ENCODE assay signal across 8 cellular contexts in the genomic region with DNA sequence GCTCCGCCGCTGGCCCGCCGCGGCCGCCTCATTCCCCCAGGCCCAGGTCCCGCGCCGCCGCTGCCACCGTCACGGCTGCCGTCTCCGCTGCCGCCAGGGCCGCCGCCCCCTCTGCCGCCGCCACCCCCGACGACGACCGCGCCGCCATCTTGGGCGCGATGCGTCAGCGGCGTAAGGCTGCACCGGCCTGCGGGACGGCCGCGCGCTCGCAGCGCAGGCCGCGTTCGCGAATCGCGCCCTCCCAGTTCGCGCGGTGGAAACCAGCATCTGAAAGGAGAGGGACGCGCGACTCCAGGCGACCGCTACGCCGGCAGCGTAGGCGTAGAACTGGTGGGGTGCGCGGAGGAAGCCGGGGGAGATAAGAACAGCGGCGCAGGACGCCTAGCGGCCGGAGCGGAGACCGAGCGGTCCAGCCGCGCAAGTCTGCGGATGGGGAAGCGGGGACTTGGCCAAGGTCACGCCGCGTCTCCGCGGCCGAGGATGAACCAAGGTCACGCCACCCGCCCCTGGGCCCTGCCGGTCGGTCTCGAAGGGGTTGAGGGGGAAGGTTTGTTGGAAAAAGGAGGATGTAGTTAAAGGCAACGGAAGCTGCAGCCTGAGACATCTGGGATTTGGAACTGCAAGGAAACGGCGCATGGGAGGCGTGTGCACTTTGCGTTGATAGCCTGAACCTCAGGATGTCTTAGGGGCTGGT. TPM values are rescaled to one million over a fixed set of nuclear protein-coding genes. Genes with fewer than 3 reads are reported as not detected.
DNase-seq lines count a peak whose midpoint lies in the region; ATAC-seq lines count a peak whose summit lies in the region.

A gene (minus strand): TSS at position 173 of the 694 bp plus-strand sequence. CDS start 307 bp downstream, outside the sequence.

- peaks cover 5% of the 10 kb centered on the region for H3K79me1 ChIP-seq in mesendoderm (ENCODE audit: low read length)

- H2BK15ac ChIP-seq in mesendoderm (replicated peaks; ENCODE audit: low read depth) = no peak within 1 kb of the TSS

- H4K8ac ChIP-seq in mesendoderm (ENCODE audit: low read depth, low read length) = no peak within 1 kb of the TSS

- no CpG with 5 or more reads among the region's 87 CpGs for WGBS in mesendoderm (ENCODE audit: extremely low coverage, insufficient coverage, low lambda C conversion rate)

- no peak within 1 kb of the TSS for H4K5ac ChIP-seq in mesendoderm (ENCODE audit: low read length)

- H2AK5ac ChIP-seq in mesendoderm (ENCODE audit: low read length) = no peak within 1 kb of the TSS

- H3K36me3 ChIP-seq in endocrine pancreas (ENCODE audit: control insufficient read depth, insufficient read depth, low read length) (no peaks in the 10 kb centered on the region), mesendoderm (ENCODE audit: control insufficient read depth, insufficient read depth, low read length) (no peaks in the 10 kb centered on the region)

- peak within 1 kb of the TSS; percentile 99 for H3K56ac ChIP-seq in mesendoderm (ENCODE audit: low read length)

- H2BK120ac ChIP-seq in mesendoderm (ENCODE audit: low read depth, low read length) = peak within 1 kb of the TSS; percentile 6

- DNase-seq in COR-L47 (lab: John Stamatoyannopoulos, UW) (peak; percentile 90), HT1080 (ENCODE audit: low read depth) (peak; percentile 91), NOMO-1 (lab: John Stamatoyannopoulos, UW; ENCODE audit: unreplicated experiment in 2 of 2) (peak; percentile 92 to 95), mesendoderm (peak; percentile 95)
- peak; percentile 88 to 91 for DNase-seq in activated CD8-positive, alpha-beta memory T cell treated with anti-CD3 and anti-CD28 coated beads for 4 hours (ENCODE audit: low read depth in 2 of 2)
- DNase-seq in stimulated activated CD8-positive, alpha-beta memory T cell treated with anti-CD3 and anti-CD28 coated beads, Interleukin-15, amount 100 ng/mL, for 1 hour (ENCODE audit: low read depth) = peak; percentile 85

- no peaks in the 10 kb centered on the region for H3K9me3 ChIP-seq in endocrine pancreas (ENCODE audit: control insufficient read depth, low read length)

- peak; percentile 69 for ATAC-seq in GM21360 (IDR thresholded peaks at IDR 0.05; ENCODE audit: unreplicated experiment)

- H3K9ac ChIP-seq in endocrine pancreas (ENCODE audit: control insufficient read depth, insufficient read depth, low read length) (peak within 1 kb of the TSS; percentile 84), mesendoderm (ENCODE audit: low read length) (peak within 1 kb of the TSS; percentile 94)

- peak within 1 kb of the TSS; percentile 82 for H3K4ac ChIP-seq in mesendoderm (ENCODE audit: low read depth, low read length)

- H3K4me3 ChIP-seq in endocrine pancreas (ENCODE audit: control insufficient read depth, insufficient read depth, low read length) (peak within 1 kb of the TSS; percentile 94), mesendoderm (ENCODE audit: low read length) (peak within 1 kb of the TSS; percentile 93)

- peak within 1 kb of the TSS; percentile 94 for H3K27ac ChIP-seq in mesendoderm (ENCODE audit: low read depth, low read length)

- H3K4me1 ChIP-seq in endocrine pancreas (ENCODE audit: control insufficient read depth, insufficient read depth, low read length) (no peaks in the 10 kb centered on the region), mesendoderm (ENCODE audit: control insufficient read depth, low read depth, low read length) (no peaks in the 10 kb centered on the region)

- peak within 1 kb of the TSS; percentile 92 for H2BK5ac ChIP-seq in mesendoderm (ENCODE audit: low read length)

- H3K79me2 ChIP-seq in mesendoderm (ENCODE audit: control insufficient read depth, insufficient read depth, low read length) = peaks cover 35% of the 10 kb centered on the region

- peak within 1 kb of the TSS; percentile 65 for H3K18ac ChIP-seq in mesendoderm (ENCODE audit: low read length)

- peak within 1 kb of the TSS; percentile 97 for H3K4me2 ChIP-seq in mesendoderm (ENCODE audit: low read length)

- H3K27me3 ChIP-seq in endocrine pancreas (ENCODE audit: control insufficient read depth, insufficient read depth, low read length) (no peaks in the 10 kb centered on the region), mesendoderm (ENCODE audit: insufficient read depth, low read length, poor library complexity) (no peaks in the 10 kb centered on the region)

- no peak within 1 kb of the TSS for H3K23ac ChIP-seq in mesendoderm (ENCODE audit: low read length)

RNA-seq across cellular contexts. Expression of the gene that starts here (rescaled TPM):
- total RNA-seq in HT1080 (2014; rRNA removed; shearing (Covaris generic)) = 14.8 and 19.2 TPM in 2 replicates
- 16.9 and 21.9 TPM in 2 replicates for polyA plus RNA-seq in HT1080 (2015; cell fraction: cytosol; rRNA removed)
- 13.7 and 17.1 TPM in 2 replicates for polyA plus RNA-seq in HT1080 (2015; cell fraction: nucleus; rRNA removed)
- 18.4 TPM for polyA plus RNA-seq in mesendoderm (2013, experiment 1 of 2)
- polyA plus RNA-seq in mesendoderm (2013, experiment 2 of 2) = 17.8 TPM

Comparison
In these comparisons a context has a peak if more than half of its experiments do, and no peak if none do; other contexts are left out.
1. Peak in every context shown above with its lines: DNase-seq, ATAC-seq, H3K4me3 ChIP-seq and H3K27ac ChIP-seq.